12 cellular contexts compared by ENCODE assay signal in genomic region chr16:24853830-24854229, GRCh38. TPM values are rescaled to one million over a fixed set of nuclear protein-coding genes. Genes with fewer than 3 reads are reported as not detected.
A peak's percentile ranks its signal among the peaks of the same experiment; 100 is the strongest.
DNase-seq lines count a peak whose midpoint lies in the region; ATAC-seq, FAIRE-seq and TF ChIP-seq lines count a peak whose summit lies in the region.
"Had no signal": no experiment of that assay in that cellular context is flagged by ENCODE, and none has a peak within 500 bp of the region (broad histone marks: within the 10 kb centered on the region; RNA-seq: fewer than 3 reads in every experiment).

No MANE protein-coding gene starts in this region.

- no peaks in the 10 kb centered on the region for H3K79me2 ChIP-seq in fibroblast of lung (ENCODE audit: control insufficient read depth, insufficient read depth, low read length)
- no peaks in the 10 kb centered on the region for H3K79me2 ChIP-seq in osteoblast (ENCODE audit: insufficient read depth, low read length)

- peak overlapping the region; percentile 73 for H3K27ac ChIP-seq in Panc1 (ENCODE audit: low read length)
- H3K27ac ChIP-seq in fibroblast of lung (ENCODE audit: insufficient read depth, low read length), result no peak overlapping the region
- H3K27ac ChIP-seq in osteoblast (ENCODE audit: low read depth, low read length), result no peak overlapping the region
- H3K27ac ChIP-seq in stomach, result no peak overlapping the region
- H3K27ac ChIP-seq: KMS-11 had no signal

- TF ChIP-seq EP300 in stomach (IDR thresholded peaks at IDR 0.05), result no peak

- peak overlapping the region; percentile 17 for H2AFZ ChIP-seq in fibroblast of lung (ENCODE audit: low read length)
- H2AFZ ChIP-seq in osteoblast (ENCODE audit: low read length), result peak overlapping the region; percentile 59

- TF ChIP-seq CTCF in Panc1 (IDR thresholded peaks at IDR 0.05) (no peak), fibroblast of lung (conservative IDR thresholded peaks at IDR 0.05 in 1 of 2, IDR thresholded peaks at IDR 0.05 in 1 of 2; ENCODE audit: low read depth in 1 of 2, low read length in 2 of 2) (no peak), osteoblast (IDR thresholded peaks at IDR 0.05; ENCODE audit: extremely low read depth, low read depth, low read length) (no peak), stomach (IDR thresholded peaks at IDR 0.05) (no peak)

- TF ChIP-seq POLR2A in stomach (IDR thresholded peaks at IDR 0.05) (no peak), H54 (IDR thresholded peaks at IDR 0.05; ENCODE audit: low read depth, low read length) (no peak)

- H4K20me1 ChIP-seq in fibroblast of lung (ENCODE audit: control insufficient read depth, extremely low read depth, insufficient read depth, low read length) (no peaks in the 10 kb centered on the region), osteoblast (ENCODE audit: insufficient read depth, low read length) (no peaks in the 10 kb centered on the region)

- FAIRE-seq in H54 (lab: Jason Lieb, UNC), result no peak

- POLR2A ChIA-PET in Panc1 (lab: Charles Lee), result interaction anchor here (0.6 kb wide), 1 partner anchor 338 kb away, joined by 3 read pairs; no protein-coding TSS in a partner anchor

- CTCF ChIA-PET in Panc1 (lab: Charles Lee), result interaction anchor here (0.8 kb wide), 1 partner anchor 10 kb away, joined by 6 read pairs; no protein-coding TSS in a partner anchor

- H3K4me1 ChIP-seq in Panc1 (ENCODE audit: control insufficient read depth, insufficient read depth, low read length), result peaks cover 32% of the 10 kb centered on the region
- H3K4me1 ChIP-seq in fibroblast of lung (ENCODE audit: control insufficient read depth, extremely low read depth, insufficient read depth, low read length), result peaks cover 8% of the 10 kb centered on the region
- H3K4me1 ChIP-seq in osteoblast (ENCODE audit: insufficient read depth, low read length), result no peaks in the 10 kb centered on the region
- H3K4me1 ChIP-seq in stomach, result peaks cover 4 to 19% (median 11%) of the 10 kb centered on the region in 4 donors

- peak; percentile 74 for ATAC-seq in Panc1

- DNase-seq in ELR (ENCODE audit: low read depth), result peak; percentile 87
- no peak for DNase-seq in Panc1 (ENCODE audit: low read depth, low spot score)
- peak; percentile 36 to 49 for DNase-seq in fibroblast of lung (ENCODE audit: low read depth in 2 of 2)
- DNase-seq in osteoblast (ENCODE audit: insufficient read length, low spot score, missing footprints), result peak; percentile 90
- DNase-seq in NCI-H1436 treated with DMSO at 0.1 percent for 48 hours (lab: John Stamatoyannopoulos, UW), result no peak
- DNase-seq in stomach, result no peak
- DNase-seq in H54 (ENCODE audit: insufficient read length, low spot score), result no peak
- no peak for DNase-seq in NCI-H748 (lab: John Stamatoyannopoulos, UW; ENCODE audit: unreplicated experiment)
- DNase-seq: activated naive CD4-positive, alpha-beta T cell treated with anti-CD3 and anti-CD28 coated beads, Interleukin-2, amount 50 U/mL, for 16 hours; stimulated activated CD4-positive, alpha-beta T cell treated with anti-CD3 and anti-CD28 coated beads, Interleukin-15, amount 100 ng/mL, for 24 hours; trophoblast cell had no signal

- H3K27me3 ChIP-seq in Panc1 (ENCODE audit: control insufficient read depth, insufficient read depth, low read length) (no peaks in the 10 kb centered on the region), fibroblast of lung (ENCODE audit: control insufficient read depth, insufficient read depth, low read length) (no peaks in the 10 kb centered on the region), osteoblast (ENCODE audit: insufficient read depth, low read length) (no peaks in the 10 kb centered on the region), stomach (no peaks in the 10 kb centered on the region)

- 7 to 23% (median 15%) methylated on average over 15 to 18 of the region's 18 CpGs for WGBS in stomach, 5 donors

- H3K9me3 ChIP-seq in Panc1 (ENCODE audit: control insufficient read depth, insufficient read depth, low read depth, low read length) (no peaks in the 10 kb centered on the region), fibroblast of lung (ENCODE audit: control insufficient read depth, insufficient read depth, low read depth, low read length) (no peaks in the 10 kb centered on the region), osteoblast (ENCODE audit: low read depth, low read length) (no peaks in the 10 kb centered on the region), stomach (no peaks in the 10 kb centered on the region)

- H3K36me3 ChIP-seq in Panc1 (ENCODE audit: control insufficient read depth, insufficient read depth, low read length), result no peaks in the 10 kb centered on the region
- no peaks in the 10 kb centered on the region for H3K36me3 ChIP-seq in fibroblast of lung (ENCODE audit: control insufficient read depth, insufficient read depth, low read length)
- H3K36me3 ChIP-seq in osteoblast (ENCODE audit: insufficient read depth, low read length), result no peaks in the 10 kb centered on the region
- no peaks in the 10 kb centered on the region for H3K36me3 ChIP-seq in stomach

- in situ Hi-C loops in Panc1 (cut with HindIII; ENCODE audit: low pct_unique_long_range_greater_than_20kb, low sequenced_read_pairs), result no loop called here

- no TSS peak for BruUV-seq in Panc1 (replicated peaks; lab: Mats Ljungman, UMichigan)

- H3K4me3 ChIP-seq in Panc1 (ENCODE audit: low read depth in 2 of 2, low read length in 2 of 2), result peak overlapping the region; percentile 14 to 48
- no peak overlapping the region for H3K4me3 ChIP-seq in fibroblast of lung (replicated peaks in 1 of 4; ENCODE audit: control extremely low read depth in 1 of 4, insufficient read depth in 1 of 4, low read depth in 3 of 4, low read length in 4 of 4)
- peak overlapping the region; percentile 39 for H3K4me3 ChIP-seq in osteoblast (ENCODE audit: insufficient read depth, low read length)
- peak overlapping the region in 1 of 4 donors; percentile 8 for H3K4me3 ChIP-seq in stomach

- H3K4me2 ChIP-seq in fibroblast of lung (ENCODE audit: extremely low read depth, insufficient read depth, low read length), result peak overlapping the region; percentile 55
- peak overlapping the region; percentile 68 for H3K4me2 ChIP-seq in osteoblast (ENCODE audit: insufficient read depth, low read length)
- H3K4me2 ChIP-seq: KMS-11 had no signal

- intact Hi-C loops in Panc1 (cut with micrococcal nuclease; ENCODE audit: unreplicated experiment) (no loop called here), stomach (cut with DNase I; ENCODE audit: low total_unique reads) (no loop called here)

- no peak overlapping the region for H3K9ac ChIP-seq in fibroblast of lung (ENCODE audit: insufficient read depth, low read length)
- H3K9ac ChIP-seq: KMS-11 had no signal

RNA-seq across cellular contexts. Expression of gene SLC5A11, which starts 8.1 kb away (rescaled TPM):
- total RNA-seq in Panc1 (2021; ENCODE audit: unreplicated experiment) (0.13 TPM), fibroblast of lung (under 0.01 TPM in 1 of 2 replicates, not detected in the other), osteoblast (0.29 TPM in 1 of 2 replicates, not detected in the other), stomach (not detected)
- 0.11 TPM for polyA plus RNA-seq in Panc1 (2012; ENCODE audit: insufficient read length)
- polyA plus RNA-seq in fibroblast of lung (not detected in 2 replicates), stomach (not detected)
- not detected in 2 replicates for polyA plus RNA-seq in fibroblast of lung (2012)
- not detected in 2 replicates for polyA minus RNA-seq in fibroblast of lung (ENCODE audit: low replicate concordance)

Comparison
In these comparisons a context has a peak if more than half of its experiments do, and no peak if none do; other contexts are left out.
1. DNase-seq: peak in ELR (single experiment), fibroblast of lung (2 of 2) and osteoblast (single experiment); none in Panc1 (single experiment), NCI-H1436 treated with DMSO at 0.1 percent for 48 hours (single experiment), stomach (single experiment), H54 (single experiment) and NCI-H748 (single experiment).
2. H3K4me3 ChIP-seq: peak in Panc1 (2 of 2) and osteoblast (single experiment); none in fibroblast of lung (0 of 4).